Comparison of ENCODE assay signal across 8 cellular contexts in the genomic region with DNA sequence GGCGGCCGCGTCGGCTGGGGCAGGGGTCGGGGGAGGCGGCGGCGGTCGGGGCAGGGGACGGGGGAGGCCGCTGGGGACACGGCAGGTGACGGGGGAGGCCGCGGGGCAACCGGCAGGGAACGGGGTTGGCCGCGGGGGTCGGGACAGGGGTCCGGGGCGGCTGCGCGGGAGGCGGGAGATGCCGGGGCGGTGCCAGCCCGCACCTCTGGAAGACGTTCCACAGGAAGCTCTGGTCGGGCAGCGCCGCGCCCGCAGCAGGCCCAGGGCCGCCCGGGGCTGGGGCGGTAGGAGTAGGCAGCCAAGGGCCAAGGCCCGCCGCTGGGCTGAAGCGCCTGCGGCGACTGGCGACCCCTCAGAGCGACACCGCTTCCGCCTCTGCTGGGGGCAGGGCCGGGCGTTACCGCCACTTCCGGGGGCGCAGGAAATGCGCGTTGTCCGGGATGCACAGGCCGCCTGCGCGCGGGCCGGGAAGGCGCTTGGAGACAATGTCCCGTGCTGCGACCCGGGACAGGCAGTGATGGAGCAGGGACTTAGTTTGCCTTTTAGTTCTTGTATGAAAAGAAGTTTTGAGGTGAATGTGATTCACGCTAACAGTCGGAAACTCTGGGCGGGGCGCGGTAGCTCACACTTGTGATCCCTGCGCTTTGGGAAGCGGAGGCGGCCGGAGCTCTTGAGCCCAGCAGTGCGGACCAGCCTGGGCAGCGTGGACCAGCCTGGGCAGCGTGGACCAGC.
A peak's percentile ranks its signal among the peaks of the same experiment; 100 is the strongest.
DNase-seq lines count a peak whose midpoint lies in the region; ATAC-seq and TF ChIP-seq lines count a peak whose summit lies in the region.

No MANE protein-coding gene starts in this region.

- H3K4me3 ChIP-seq in cardiac fibroblast (replicated peaks in 1 of 2; ENCODE audit: low read depth in 2 of 2, low read length in 2 of 2), result peak overlapping the region; percentile 58 to 62

- H3K36me3 Mint-ChIP-seq in WTC11, result peaks cover 5% of the 10 kb centered on the region; the same call in 1 of the 2 replicates

- peak overlapping the region; percentile 91; the same call in 1 of the 2 replicates for H3K27ac Mint-ChIP-seq in WTC11

- peak; percentile 25 for DNase-seq in NCI-H2029 treated with DMSO at 0.1 percent for 48 hours (lab: John Stamatoyannopoulos, UW)
- DNase-seq in WTC11 (ENCODE audit: low spot score), result peak; percentile 76
- peak; percentile 79 for DNase-seq in cardiac fibroblast (ENCODE audit: low read depth in 2 of 2)
- DNase-seq in islet precursor cell, result peak; percentile 92
- peak; percentile 69 for DNase-seq in stimulated activated CD4-positive, alpha-beta T cell treated with anti-CD3 and anti-CD28 coated beads, Interleukin-12 subunit alpha, Interleukin-12 subunit beta, amount 100 ng/mL, for 4 hours
- DNase-seq in NCI-H187 treated with DMSO at 0.1 percent for 48 hours (lab: John Stamatoyannopoulos, UW), result no peak

- H3K9me3 Mint-ChIP-seq in WTC11, result no peaks in the 10 kb centered on the region

- ATAC-seq in GM18502 (IDR thresholded peaks at IDR 0.05; ENCODE audit: poor library complexity, unreplicated experiment), result peak; percentile 95
- ATAC-seq in HG02884 (IDR thresholded peaks at IDR 0.05; ENCODE audit: unreplicated experiment), result peak; percentile 94
- peak; percentile 88 for ATAC-seq in WTC11

- POLR2A ChIA-PET in WTC11 (lab: Charles Lee), result no interaction called here

- H3K4me1 Mint-ChIP-seq in WTC11, result peaks cover 18% of the 10 kb centered on the region

- TF ChIP-seq CTCF in WTC11 (IDR thresholded peaks at IDR 0.05) (no peak), cardiac fibroblast (IDR thresholded peaks at IDR 0.05; ENCODE audit: low read depth, low read length) (no peak)

- peak overlapping the region; percentile 85 for H3K4me3 Mint-ChIP-seq in WTC11

- CTCF ChIA-PET in WTC11 (lab: Charles Lee), result interaction anchor here (0.8 to 1.3 kb wide), 3 partner anchors 11 to 254 kb away, joined by 3 to 10 read pairs (median 3); no protein-coding TSS in a partner anchor

- H3K27me3 Mint-ChIP-seq in WTC11 (ENCODE audit: low read depth), result no peaks in the 10 kb centered on the region

TF ChIP-seq in WTC11, 78 proteins besides CTCF, POLR2A, EP300 and RAD21 (continues in another document):
- TF ChIP-seq IRF2 (CRISPR knock-in tag; IDR thresholded peaks at IDR 0.05; ENCODE audit: borderline replicate concordance, low read depth) (no peak), ZNF317 (CRISPR knock-in tag; IDR thresholded peaks at IDR 0.05; ENCODE audit: borderline replicate concordance, low read depth) (no peak), ZNF671 (CRISPR knock-in tag; IDR thresholded peaks at IDR 0.05) (no peak), SMAD3 (CRISPR knock-in tag; IDR thresholded peaks at IDR 0.05; ENCODE audit: borderline replicate concordance) (0 out of 2 replicates have a peak, but pooled peaks have one; percentile 10), OVOL2 (CRISPR knock-in tag; IDR thresholded peaks at IDR 0.05; ENCODE audit: borderline replicate concordance) (no peak), JUN (CRISPR knock-in tag; IDR thresholded peaks at IDR 0.05) (no peak), FOXP1 (CRISPR knock-in tag; IDR thresholded peaks at IDR 0.05; ENCODE audit: borderline replicate concordance) (peak; percentile 36; the same call in 1 of the 2 replicates), CREM (CRISPR knock-in tag; IDR thresholded peaks at IDR 0.05) (peak; percentile 91; the same call in 1 of the 2 replicates), RELA (CRISPR knock-in tag; IDR thresholded peaks at IDR 0.05; ENCODE audit: borderline replicate concordance) (no peak), ELF4 (CRISPR knock-in tag; IDR thresholded peaks at IDR 0.05; ENCODE audit: low read depth) (0 out of 2 replicates have a peak, but pooled peaks have one; percentile 33), ESRRA (CRISPR knock-in tag; IDR thresholded peaks at IDR 0.05; ENCODE audit: borderline replicate concordance) (no peak; the same call in 1 of the 2 replicates), KAT7 (CRISPR knock-in tag; IDR thresholded peaks at IDR 0.05; ENCODE audit: borderline replicate concordance) (peak; percentile 80; the same call in 1 of the 2 replicates), MXD4 (CRISPR knock-in tag; IDR thresholded peaks at IDR 0.05; ENCODE audit: borderline replicate concordance) (no peak)
- TF ChIP-seq, protein P1, sequence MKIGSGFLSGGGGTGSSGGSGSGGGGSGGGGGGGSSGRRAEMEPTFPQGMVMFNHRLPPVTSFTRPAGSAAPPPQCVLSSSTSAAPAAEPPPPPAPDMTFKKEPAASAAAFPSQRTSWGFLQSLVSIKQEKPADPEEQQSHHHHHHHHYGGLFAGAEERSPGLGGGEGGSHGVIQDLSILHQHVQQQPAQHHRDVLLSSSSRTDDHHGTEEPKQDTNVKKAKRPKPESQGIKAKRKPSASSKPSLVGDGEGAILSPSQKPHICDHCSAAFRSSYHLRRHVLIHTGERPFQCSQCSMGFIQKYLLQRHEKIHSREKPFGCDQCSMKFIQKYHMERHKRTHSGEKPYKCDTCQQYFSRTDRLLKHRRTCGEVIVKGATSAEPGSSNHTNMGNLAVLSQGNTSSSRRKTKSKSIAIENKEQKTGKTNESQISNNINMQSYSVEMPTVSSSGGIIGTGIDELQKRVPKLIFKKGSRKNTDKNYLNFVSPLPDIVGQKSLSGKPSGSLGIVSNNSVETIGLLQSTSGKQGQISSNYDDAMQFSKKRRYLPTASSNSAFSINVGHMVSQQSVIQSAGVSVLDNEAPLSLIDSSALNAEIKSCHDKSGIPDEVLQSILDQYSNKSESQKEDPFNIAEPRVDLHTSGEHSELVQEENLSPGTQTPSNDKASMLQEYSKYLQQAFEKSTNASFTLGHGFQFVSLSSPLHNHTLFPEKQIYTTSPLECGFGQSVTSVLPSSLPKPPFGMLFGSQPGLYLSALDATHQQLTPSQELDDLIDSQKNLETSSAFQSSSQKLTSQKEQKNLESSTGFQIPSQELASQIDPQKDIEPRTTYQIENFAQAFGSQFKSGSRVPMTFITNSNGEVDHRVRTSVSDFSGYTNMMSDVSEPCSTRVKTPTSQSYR (CRISPR knock-in tag; IDR thresholded peaks at IDR 0.05), result peak; percentile 87
- TF ChIP-seq, protein P2, sequence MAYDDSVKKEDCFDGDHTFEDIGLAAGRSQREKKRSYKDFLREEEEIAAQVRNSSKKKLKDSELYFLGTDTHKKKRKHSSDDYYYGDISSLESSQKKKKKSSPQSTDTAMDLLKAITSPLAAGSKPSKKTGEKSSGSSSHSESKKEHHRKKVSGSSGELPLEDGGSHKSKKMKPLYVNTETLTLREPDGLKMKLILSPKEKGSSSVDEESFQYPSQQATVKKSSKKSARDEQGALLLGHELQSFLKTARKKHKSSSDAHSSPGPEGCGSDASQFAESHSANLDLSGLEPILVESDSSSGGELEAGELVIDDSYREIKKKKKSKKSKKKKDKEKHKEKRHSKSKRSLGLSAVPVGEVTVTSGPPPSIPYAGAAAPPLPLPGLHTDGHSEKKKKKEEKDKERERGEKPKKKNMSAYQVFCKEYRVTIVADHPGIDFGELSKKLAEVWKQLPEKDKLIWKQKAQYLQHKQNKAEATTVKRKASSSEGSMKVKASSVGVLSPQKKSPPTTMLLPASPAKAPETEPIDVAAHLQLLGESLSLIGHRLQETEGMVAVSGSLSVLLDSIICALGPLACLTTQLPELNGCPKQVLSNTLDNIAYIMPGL (CRISPR knock-in tag; IDR thresholded peaks at IDR 0.05), result peak; percentile 64; the same call in 1 of the 2 replicates
- TF ChIP-seq, protein P3, sequence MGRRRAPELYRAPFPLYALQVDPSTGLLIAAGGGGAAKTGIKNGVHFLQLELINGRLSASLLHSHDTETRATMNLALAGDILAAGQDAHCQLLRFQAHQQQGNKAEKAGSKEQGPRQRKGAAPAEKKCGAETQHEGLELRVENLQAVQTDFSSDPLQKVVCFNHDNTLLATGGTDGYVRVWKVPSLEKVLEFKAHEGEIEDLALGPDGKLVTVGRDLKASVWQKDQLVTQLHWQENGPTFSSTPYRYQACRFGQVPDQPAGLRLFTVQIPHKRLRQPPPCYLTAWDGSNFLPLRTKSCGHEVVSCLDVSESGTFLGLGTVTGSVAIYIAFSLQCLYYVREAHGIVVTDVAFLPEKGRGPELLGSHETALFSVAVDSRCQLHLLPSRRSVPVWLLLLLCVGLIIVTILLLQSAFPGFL (CRISPR knock-in tag; IDR thresholded peaks at IDR 0.05; ENCODE audit: borderline replicate concordance), result no peak
- TF ChIP-seq, protein P4, sequence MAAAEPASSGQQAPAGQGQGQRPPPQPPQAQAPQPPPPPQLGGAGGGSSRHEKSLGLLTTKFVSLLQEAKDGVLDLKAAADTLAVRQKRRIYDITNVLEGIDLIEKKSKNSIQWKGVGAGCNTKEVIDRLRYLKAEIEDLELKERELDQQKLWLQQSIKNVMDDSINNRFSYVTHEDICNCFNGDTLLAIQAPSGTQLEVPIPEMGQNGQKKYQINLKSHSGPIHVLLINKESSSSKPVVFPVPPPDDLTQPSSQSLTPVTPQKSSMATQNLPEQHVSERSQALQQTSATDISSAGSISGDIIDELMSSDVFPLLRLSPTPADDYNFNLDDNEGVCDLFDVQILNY (CRISPR knock-in tag; IDR thresholded peaks at IDR 0.05), result peak; percentile 81; the same call in 1 of the 2 replicates
- TF ChIP-seq, protein P5, sequence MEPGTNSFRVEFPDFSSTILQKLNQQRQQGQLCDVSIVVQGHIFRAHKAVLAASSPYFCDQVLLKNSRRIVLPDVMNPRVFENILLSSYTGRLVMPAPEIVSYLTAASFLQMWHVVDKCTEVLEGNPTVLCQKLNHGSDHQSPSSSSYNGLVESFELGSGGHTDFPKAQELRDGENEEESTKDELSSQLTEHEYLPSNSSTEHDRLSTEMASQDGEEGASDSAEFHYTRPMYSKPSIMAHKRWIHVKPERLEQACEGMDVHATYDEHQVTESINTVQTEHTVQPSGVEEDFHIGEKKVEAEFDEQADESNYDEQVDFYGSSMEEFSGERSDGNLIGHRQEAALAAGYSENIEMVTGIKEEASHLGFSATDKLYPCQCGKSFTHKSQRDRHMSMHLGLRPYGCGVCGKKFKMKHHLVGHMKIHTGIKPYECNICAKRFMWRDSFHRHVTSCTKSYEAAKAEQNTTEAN (CRISPR knock-in tag; IDR thresholded peaks at IDR 0.05), result no peak
- TF ChIP-seq, protein P6, sequence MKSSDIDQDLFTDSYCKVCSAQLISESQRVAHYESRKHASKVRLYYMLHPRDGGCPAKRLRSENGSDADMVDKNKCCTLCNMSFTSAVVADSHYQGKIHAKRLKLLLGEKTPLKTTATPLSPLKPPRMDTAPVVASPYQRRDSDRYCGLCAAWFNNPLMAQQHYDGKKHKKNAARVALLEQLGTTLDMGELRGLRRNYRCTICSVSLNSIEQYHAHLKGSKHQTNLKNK (CRISPR knock-in tag; IDR thresholded peaks at IDR 0.05), result no peak
